ENCODE assay signal across 2 cellular contexts in the genomic region with DNA sequence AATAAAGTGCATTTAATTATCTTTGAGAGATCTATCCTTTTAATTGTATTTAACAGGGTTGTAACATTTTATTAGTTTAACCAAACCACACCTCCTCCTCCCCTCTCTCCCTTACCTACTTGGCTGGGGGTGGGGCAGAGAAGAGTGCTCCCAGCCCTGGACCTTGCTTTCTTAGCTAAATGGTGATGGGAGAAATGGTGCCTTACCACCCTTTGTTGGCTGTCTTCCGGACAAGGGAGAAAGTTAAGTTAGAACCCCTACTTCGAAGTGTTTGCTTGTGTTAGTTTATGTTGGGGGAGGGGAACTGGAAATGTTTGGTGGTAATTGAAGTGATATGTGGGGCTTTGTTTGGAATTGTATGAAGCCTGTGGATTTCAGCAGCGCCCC.
A peak's percentile ranks its signal among the peaks of the same experiment; 100 is the strongest.
TF ChIP-seq lines count a peak whose summit lies in the region.

No MANE protein-coding gene starts in this region.

TF ChIP-seq in IMR-90, 13 proteins besides CTCF, POLR2A, EP300 and RAD21:
- TF ChIP-seq RFX5 (IDR thresholded peaks at IDR 0.05; ENCODE audit: low read depth, low read length): no peak
- TF ChIP-seq NFE2L2 (IDR thresholded peaks at IDR 0.05; ENCODE audit: low read depth, low read length): no peak
- no peak for TF ChIP-seq CEBPB (IDR thresholded peaks at IDR 0.05; ENCODE audit: low read depth, low read length)
- no peak for TF ChIP-seq SMC3 (IDR thresholded peaks at IDR 0.05; ENCODE audit: low read depth, low read length)
- no peak for TF ChIP-seq MXI1 (IDR thresholded peaks at IDR 0.05; ENCODE audit: borderline replicate concordance, low read depth, low read length)
- no peak for TF ChIP-seq RCOR1 (IDR thresholded peaks at IDR 0.05; ENCODE audit: insufficient replicate concordance, low read length)
- TF ChIP-seq BHLHE40 (IDR thresholded peaks at IDR 0.05; ENCODE audit: low read depth, low read length): no peak
- no peak for TF ChIP-seq CHD1 (IDR thresholded peaks at IDR 0.05; ENCODE audit: low read depth, low read length)
- no peak for TF ChIP-seq MAFK (IDR thresholded peaks at IDR 0.05; ENCODE audit: low read depth, low read length)
- TF ChIP-seq FOS (IDR thresholded peaks at IDR 0.05; ENCODE audit: low read depth, low read length): no peak
- TF ChIP-seq, protein P1, sequence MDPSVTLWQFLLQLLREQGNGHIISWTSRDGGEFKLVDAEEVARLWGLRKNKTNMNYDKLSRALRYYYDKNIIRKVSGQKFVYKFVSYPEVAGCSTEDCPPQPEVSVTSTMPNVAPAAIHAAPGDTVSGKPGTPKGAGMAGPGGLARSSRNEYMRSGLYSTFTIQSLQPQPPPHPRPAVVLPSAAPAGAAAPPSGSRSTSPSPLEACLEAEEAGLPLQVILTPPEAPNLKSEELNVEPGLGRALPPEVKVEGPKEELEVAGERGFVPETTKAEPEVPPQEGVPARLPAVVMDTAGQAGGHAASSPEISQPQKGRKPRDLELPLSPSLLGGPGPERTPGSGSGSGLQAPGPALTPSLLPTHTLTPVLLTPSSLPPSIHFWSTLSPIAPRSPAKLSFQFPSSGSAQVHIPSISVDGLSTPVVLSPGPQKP (IDR thresholded peaks at IDR 0.05; ENCODE audit: borderline replicate concordance, low read depth, low read length): no peak
- TF ChIP-seq, protein P2, sequence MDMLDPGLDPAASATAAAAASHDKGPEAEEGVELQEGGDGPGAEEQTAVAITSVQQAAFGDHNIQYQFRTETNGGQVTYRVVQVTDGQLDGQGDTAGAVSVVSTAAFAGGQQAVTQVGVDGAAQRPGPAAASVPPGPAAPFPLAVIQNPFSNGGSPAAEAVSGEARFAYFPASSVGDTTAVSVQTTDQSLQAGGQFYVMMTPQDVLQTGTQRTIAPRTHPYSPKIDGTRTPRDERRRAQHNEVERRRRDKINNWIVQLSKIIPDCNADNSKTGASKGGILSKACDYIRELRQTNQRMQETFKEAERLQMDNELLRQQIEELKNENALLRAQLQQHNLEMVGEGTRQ (IDR thresholded peaks at IDR 0.05; ENCODE audit: low read depth, low read length): no peak
- no peak for TF ChIP-seq MAZ (IDR thresholded peaks at IDR 0.05; ENCODE audit: borderline replicate concordance, low read depth, low read length)

TF ChIP-seq in H1, 55 proteins besides CTCF, POLR2A, EP300 and RAD21:
- TF ChIP-seq SIN3A (conservative IDR thresholded peaks at IDR 0.05 in 1 of 2, IDR thresholded peaks at IDR 0.05 in 1 of 2; ENCODE audit: low read depth in 1 of 2, low read length in 2 of 2): no peak
- TF ChIP-seq BCL11A (IDR thresholded peaks at IDR 0.05; ENCODE audit: low read depth in 2 of 2, low read length in 2 of 2): no peak
- TF ChIP-seq, protein P3, sequence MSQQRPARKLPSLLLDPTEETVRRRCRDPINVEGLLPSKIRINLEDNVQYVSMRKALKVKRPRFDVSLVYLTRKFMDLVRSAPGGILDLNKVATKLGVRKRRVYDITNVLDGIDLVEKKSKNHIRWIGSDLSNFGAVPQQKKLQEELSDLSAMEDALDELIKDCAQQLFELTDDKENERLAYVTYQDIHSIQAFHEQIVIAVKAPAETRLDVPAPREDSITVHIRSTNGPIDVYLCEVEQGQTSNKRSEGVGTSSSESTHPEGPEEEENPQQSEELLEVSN (IDR thresholded peaks at IDR 0.05): peak; percentile 18; the same call in 1 of the 2 replicates
- TF ChIP-seq BRCA1 (IDR thresholded peaks at IDR 0.05; ENCODE audit: low read depth, low read length): no peak
TF ChIP-seq in H1: peak in this region for 1.
